In genomic region chr15:40044717-40045571, GRCh38 we compare ENCODE assay signal across 8 cellular contexts. TPM values are rescaled to one million over a fixed set of nuclear protein-coding genes. Genes with fewer than 3 reads are reported as not detected.
DNase-seq lines count a peak whose midpoint lies in the region; ATAC-seq and TF ChIP-seq lines count a peak whose summit lies in the region.

No MANE protein-coding gene starts in this region.

- H3K36me3 Mint-ChIP-seq in activated naive CD4-positive, alpha-beta T cell treated with anti-CD3 and anti-CD28 coated beads, Interleukin-2, amount 10 ng/mL, durations not matched to agents 7 days and 5 days: peaks cover 21% of the 10 kb centered on the region
- H3K36me3 Mint-ChIP-seq in progenitor cell of endocrine pancreas (ENCODE audit: insufficient read depth): no peaks in the 10 kb centered on the region

- CTCF ChIA-PET in activated naive CD4-positive, alpha-beta T cell treated with anti-CD3 and anti-CD28 coated beads, Interleukin-2, amount 10 ng/mL, durations not matched to agents 7 days and 5 days (lab: Charles Lee): interaction anchor here (0.7 to 8.4 kb wide), 36 partner anchors 8 to 292 kb away, joined by 3 to 255 read pairs (median 4); partner anchors contain the start of genes BMF and BUB1B

- H3K9ac ChIP-seq in SK-N-MC (ENCODE audit: insufficient read length): peak overlapping the region; percentile 54

- H3K36me3 ChIP-seq in GM06990 (ENCODE audit: control insufficient read depth, insufficient read depth, low read length): no peaks in the 10 kb centered on the region
- no peaks in the 10 kb centered on the region for H3K36me3 ChIP-seq in SK-N-MC (ENCODE audit: insufficient read depth, low read length)
- no peaks in the 10 kb centered on the region for H3K36me3 ChIP-seq in cardiac muscle cell
- H3K36me3 ChIP-seq in upper lobe of left lung: no peaks in the 10 kb centered on the region

- no peak for TF ChIP-seq POLR2A in upper lobe of left lung (IDR thresholded peaks at IDR 0.05)

- TF ChIP-seq CTCF in GM06990 (IDR thresholded peaks at IDR 0.05; ENCODE audit: insufficient read depth, low read length, poor library complexity, severe bottlenecking) (peak; percentile 97), cardiac muscle cell (IDR thresholded peaks at IDR 0.05; ENCODE audit: low read depth, low read length) (peak; percentile 83), progenitor cell of endocrine pancreas (IDR thresholded peaks at IDR 0.05; ENCODE audit: unreplicated experiment) (peak; percentile 96), upper lobe of left lung (IDR thresholded peaks at IDR 0.05) (peak; percentile 84 to 97 (median 88))

- peak; percentile 83 for DNase-seq in GM06990 (ENCODE audit: extremely low read depth, insufficient read length)
- peak; percentile 79 for DNase-seq in HCEC 1CT
- peak; percentile 79 for DNase-seq in M059J (ENCODE audit: low read depth)
- no peak for DNase-seq in SK-N-MC (ENCODE audit: low read depth, low spot score)
- peak; percentile 89 for DNase-seq in activated naive CD4-positive, alpha-beta T cell treated with anti-CD3 and anti-CD28 coated beads, Interleukin-2, amount 10 ng/mL, durations not matched to agents 7 days and 5 days
- DNase-seq in cardiac muscle cell (ENCODE audit: low read depth in 1 of 2, low spot score in 1 of 2): peak; percentile 85 to 89
- DNase-seq in progenitor cell of endocrine pancreas (ENCODE audit: low spot score, unreplicated experiment): peak; percentile 71
- DNase-seq in upper lobe of left lung: peak; percentile 93 to 95

- H3K27ac ChIP-seq in SK-N-MC (peak overlapping the region; percentile 83), cardiac muscle cell (no peak overlapping the region), upper lobe of left lung (peak overlapping the region in 3 of 4 donors; percentile 13 to 20 (median 16))

- peak overlapping the region; percentile 19 for H3K4me3 Mint-ChIP-seq in activated naive CD4-positive, alpha-beta T cell treated with anti-CD3 and anti-CD28 coated beads, Interleukin-2, amount 10 ng/mL, durations not matched to agents 7 days and 5 days
- H3K4me3 Mint-ChIP-seq in progenitor cell of endocrine pancreas (ENCODE audit: low read depth): peak overlapping the region; percentile 46

- H3K27me3 ChIP-seq in GM06990 (replicated peaks; ENCODE audit: control insufficient read depth, insufficient read depth, low read length) (no peaks in the 10 kb centered on the region), cardiac muscle cell (no peaks in the 10 kb centered on the region), upper lobe of left lung (no peaks in the 10 kb centered on the region)

- H3K9me3 Mint-ChIP-seq in activated naive CD4-positive, alpha-beta T cell treated with anti-CD3 and anti-CD28 coated beads, Interleukin-2, amount 10 ng/mL, durations not matched to agents 7 days and 5 days: no peaks in the 10 kb centered on the region
- H3K9me3 Mint-ChIP-seq in progenitor cell of endocrine pancreas (ENCODE audit: low read depth): no peaks in the 10 kb centered on the region

- no peak for TF ChIP-seq EP300 in upper lobe of left lung (IDR thresholded peaks at IDR 0.05)

- H3K4me1 ChIP-seq in cardiac muscle cell (ENCODE audit: low read depth): peaks cover 8% of the 10 kb centered on the region
- H3K4me1 ChIP-seq in upper lobe of left lung: peaks cover 42 to 54% (median 51%) of the 10 kb centered on the region in 4 donors

- H3K27me3 Mint-ChIP-seq in activated naive CD4-positive, alpha-beta T cell treated with anti-CD3 and anti-CD28 coated beads, Interleukin-2, amount 10 ng/mL, durations not matched to agents 7 days and 5 days: no peaks in the 10 kb centered on the region
- H3K27me3 Mint-ChIP-seq in progenitor cell of endocrine pancreas: no peaks in the 10 kb centered on the region

- WGBS in upper lobe of left lung, 2 donors: 4 to 5% methylated on average over 21 to 22 of the region's 22 CpGs

- H3K9me3 ChIP-seq in SK-N-MC (ENCODE audit: low read depth, low read length) (no peaks in the 10 kb centered on the region), cardiac muscle cell (ENCODE audit: low read depth) (no peaks in the 10 kb centered on the region), upper lobe of left lung (no peaks in the 10 kb centered on the region)

- H3K27ac Mint-ChIP-seq in activated naive CD4-positive, alpha-beta T cell treated with anti-CD3 and anti-CD28 coated beads, Interleukin-2, amount 10 ng/mL, durations not matched to agents 7 days and 5 days: peak overlapping the region; percentile 74
- H3K27ac Mint-ChIP-seq in progenitor cell of endocrine pancreas: peak overlapping the region; percentile 21

- peak; percentile 94 for ATAC-seq in upper lobe of left lung (ENCODE audit: low FRiP score in 2 of 2)

- peaks cover 84% of the 10 kb centered on the region for H3K4me1 Mint-ChIP-seq in activated naive CD4-positive, alpha-beta T cell treated with anti-CD3 and anti-CD28 coated beads, Interleukin-2, amount 10 ng/mL, durations not matched to agents 7 days and 5 days
- H3K4me1 Mint-ChIP-seq in progenitor cell of endocrine pancreas (ENCODE audit: low read depth): peaks cover 14% of the 10 kb centered on the region

- peak overlapping the region; percentile 15 for H3K4me3 ChIP-seq in GM06990 (replicated peaks; ENCODE audit: low read depth, low read length)
- H3K4me3 ChIP-seq in SK-N-MC: peak overlapping the region; percentile 69
- no peak overlapping the region for H3K4me3 ChIP-seq in cardiac muscle cell
- H3K4me3 ChIP-seq in upper lobe of left lung: no peak overlapping the region

RNA-seq across cellular contexts. Expression of gene SRP14, which starts 6.0 kb away (rescaled TPM):
- total RNA-seq in M059J (2014; rRNA removed; shearing (Covaris generic)): 236 and 307 TPM in 2 replicates
- total RNA-seq in cardiac muscle cell (691 and 719 TPM in 2 replicates), progenitor cell of endocrine pancreas (282 and 285 TPM in 2 replicates), upper lobe of left lung (100 to 1,000 TPM in 5 of 6 donors, 10 to 100 TPM in 1; 55.5 to 342 (median 191) TPM)
- polyA plus RNA-seq in cardiac muscle cell: 1,163 and 1,525 TPM in 2 replicates

Comparison
In these comparisons a context has a peak if more than half of its experiments do, and no peak if none do; other contexts are left out.
1. H3K4me3 ChIP-seq: peak in GM06990 (single experiment) and SK-N-MC (single experiment); none in cardiac muscle cell (single experiment) and upper lobe of left lung (0 of 4).
2. Peak in every context shown above with its lines, with median percentiles within 50 percentile points of each other: CTCF ChIP-seq.